1 cellular context compared by ENCODE assay signal in the genomic region with DNA sequence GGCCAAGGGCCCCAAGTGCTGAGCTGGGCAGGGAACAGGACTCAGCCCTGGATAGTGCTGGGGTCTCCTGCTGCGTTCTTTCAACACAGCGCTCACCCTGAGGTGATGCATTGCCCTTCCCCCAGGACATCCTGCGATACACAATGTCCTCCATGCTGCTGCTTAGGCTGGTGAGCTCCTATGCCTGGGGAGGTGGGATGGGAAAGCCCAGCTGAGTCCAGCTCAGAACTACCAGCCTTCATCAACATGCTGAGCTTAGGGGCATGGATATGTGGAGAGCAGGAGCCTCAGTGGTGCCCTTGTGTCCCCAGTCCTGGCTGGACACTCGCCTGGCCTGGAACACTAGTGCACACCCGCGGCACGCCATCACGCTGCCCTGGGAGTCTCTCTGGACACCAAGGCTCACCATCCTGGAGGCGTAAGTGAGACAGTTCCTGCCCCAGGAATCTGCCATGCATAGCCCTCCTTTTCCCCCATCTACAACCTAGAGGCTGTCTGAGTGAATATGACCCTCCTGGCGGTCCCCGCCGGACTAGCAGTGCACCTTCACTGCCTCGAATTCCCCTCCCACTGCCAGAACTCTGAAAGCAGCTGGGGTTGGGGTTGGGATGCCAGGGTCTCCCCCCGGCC.
TF ChIP-seq lines count a peak whose summit lies in the region.

No MANE protein-coding gene starts in this region.

TF ChIP-seq in HepG2, 621 proteins besides CTCF, POLR2A, EP300 and RAD21 (continued from another document and continues in another):
- TF ChIP-seq ZNF598 (CRISPR knock-in tag; IDR thresholded peaks at IDR 0.05; ENCODE audit: borderline replicate concordance) = 0 out of 2 replicates have a peak, but pooled peaks have one; percentile 26
- no peak for TF ChIP-seq ZNF468 (CRISPR knock-in tag; IDR thresholded peaks at IDR 0.05)
- TF ChIP-seq ZNF780A (CRISPR knock-in tag; IDR thresholded peaks at IDR 0.05) = 0 out of 2 replicates have a peak, but pooled peaks have one; percentile 39
- TF ChIP-seq, protein P1, sequence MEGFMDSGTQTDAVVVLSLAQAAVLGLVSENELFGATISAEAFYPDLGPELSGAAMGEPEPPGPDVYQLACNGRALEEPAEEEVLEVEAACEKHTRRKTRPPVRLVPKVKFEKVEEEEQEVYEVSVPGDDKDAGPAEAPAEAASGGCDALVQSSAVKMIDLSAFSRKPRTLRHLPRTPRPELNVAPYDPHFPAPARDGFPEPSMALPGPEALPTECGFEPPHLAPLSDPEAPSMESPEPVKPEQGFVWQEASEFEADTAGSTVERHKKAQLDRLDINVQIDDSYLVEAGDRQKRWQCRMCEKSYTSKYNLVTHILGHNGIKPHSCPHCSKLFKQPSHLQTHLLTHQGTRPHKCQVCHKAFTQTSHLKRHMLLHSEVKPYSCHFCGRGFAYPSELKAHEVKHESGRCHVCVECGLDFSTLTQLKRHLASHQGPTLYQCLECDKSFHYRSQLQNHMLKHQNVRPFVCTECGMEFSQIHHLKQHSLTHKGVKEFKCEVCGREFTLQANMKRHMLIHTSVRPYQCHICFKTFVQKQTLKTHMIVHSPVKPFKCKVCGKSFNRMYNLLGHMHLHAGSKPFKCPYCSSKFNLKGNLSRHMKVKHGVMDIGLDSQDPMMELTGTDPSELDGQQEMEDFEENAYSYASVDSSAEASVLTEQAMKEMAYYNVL (CRISPR knock-in tag; IDR thresholded peaks at IDR 0.05; ENCODE audit: borderline replicate concordance) = peak; percentile 14; the same call in 1 of the 2 replicates
- TF ChIP-seq, protein P2, sequence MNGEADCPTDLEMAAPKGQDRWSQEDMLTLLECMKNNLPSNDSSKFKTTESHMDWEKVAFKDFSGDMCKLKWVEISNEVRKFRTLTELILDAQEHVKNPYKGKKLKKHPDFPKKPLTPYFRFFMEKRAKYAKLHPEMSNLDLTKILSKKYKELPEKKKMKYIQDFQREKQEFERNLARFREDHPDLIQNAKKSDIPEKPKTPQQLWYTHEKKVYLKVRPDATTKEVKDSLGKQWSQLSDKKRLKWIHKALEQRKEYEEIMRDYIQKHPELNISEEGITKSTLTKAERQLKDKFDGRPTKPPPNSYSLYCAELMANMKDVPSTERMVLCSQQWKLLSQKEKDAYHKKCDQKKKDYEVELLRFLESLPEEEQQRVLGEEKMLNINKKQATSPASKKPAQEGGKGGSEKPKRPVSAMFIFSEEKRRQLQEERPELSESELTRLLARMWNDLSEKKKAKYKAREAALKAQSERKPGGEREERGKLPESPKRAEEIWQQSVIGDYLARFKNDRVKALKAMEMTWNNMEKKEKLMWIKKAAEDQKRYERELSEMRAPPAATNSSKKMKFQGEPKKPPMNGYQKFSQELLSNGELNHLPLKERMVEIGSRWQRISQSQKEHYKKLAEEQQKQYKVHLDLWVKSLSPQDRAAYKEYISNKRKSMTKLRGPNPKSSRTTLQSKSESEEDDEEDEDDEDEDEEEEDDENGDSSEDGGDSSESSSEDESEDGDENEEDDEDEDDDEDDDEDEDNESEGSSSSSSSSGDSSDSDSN (CRISPR knock-in tag; IDR thresholded peaks at IDR 0.05) = peak; percentile 48; the same call in 1 of the 2 replicates
- no peak for TF ChIP-seq ZNF251 (CRISPR knock-in tag; IDR thresholded peaks at IDR 0.05)
- TF ChIP-seq, protein P3, sequence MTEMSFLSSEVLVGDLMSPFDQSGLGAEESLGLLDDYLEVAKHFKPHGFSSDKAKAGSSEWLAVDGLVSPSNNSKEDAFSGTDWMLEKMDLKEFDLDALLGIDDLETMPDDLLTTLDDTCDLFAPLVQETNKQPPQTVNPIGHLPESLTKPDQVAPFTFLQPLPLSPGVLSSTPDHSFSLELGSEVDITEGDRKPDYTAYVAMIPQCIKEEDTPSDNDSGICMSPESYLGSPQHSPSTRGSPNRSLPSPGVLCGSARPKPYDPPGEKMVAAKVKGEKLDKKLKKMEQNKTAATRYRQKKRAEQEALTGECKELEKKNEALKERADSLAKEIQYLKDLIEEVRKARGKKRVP (CRISPR knock-in tag; IDR thresholded peaks at IDR 0.05) = 0 out of 4 replicates have a peak, but pooled peaks of 1 of the 2 experiments have one; percentile 15
- no peak for TF ChIP-seq ZNF121 (CRISPR knock-in tag; IDR thresholded peaks at IDR 0.05)
- TF ChIP-seq ZNF331 (CRISPR knock-in tag; IDR thresholded peaks at IDR 0.05) = no peak
- peak; percentile 92 for TF ChIP-seq ZNF326 (CRISPR knock-in tag; IDR thresholded peaks at IDR 0.05; ENCODE audit: borderline replicate concordance)
- no peak for TF ChIP-seq ZNF629 (CRISPR knock-in tag; conservative IDR thresholded peaks at IDR 0.05)
- TF ChIP-seq, protein P4, sequence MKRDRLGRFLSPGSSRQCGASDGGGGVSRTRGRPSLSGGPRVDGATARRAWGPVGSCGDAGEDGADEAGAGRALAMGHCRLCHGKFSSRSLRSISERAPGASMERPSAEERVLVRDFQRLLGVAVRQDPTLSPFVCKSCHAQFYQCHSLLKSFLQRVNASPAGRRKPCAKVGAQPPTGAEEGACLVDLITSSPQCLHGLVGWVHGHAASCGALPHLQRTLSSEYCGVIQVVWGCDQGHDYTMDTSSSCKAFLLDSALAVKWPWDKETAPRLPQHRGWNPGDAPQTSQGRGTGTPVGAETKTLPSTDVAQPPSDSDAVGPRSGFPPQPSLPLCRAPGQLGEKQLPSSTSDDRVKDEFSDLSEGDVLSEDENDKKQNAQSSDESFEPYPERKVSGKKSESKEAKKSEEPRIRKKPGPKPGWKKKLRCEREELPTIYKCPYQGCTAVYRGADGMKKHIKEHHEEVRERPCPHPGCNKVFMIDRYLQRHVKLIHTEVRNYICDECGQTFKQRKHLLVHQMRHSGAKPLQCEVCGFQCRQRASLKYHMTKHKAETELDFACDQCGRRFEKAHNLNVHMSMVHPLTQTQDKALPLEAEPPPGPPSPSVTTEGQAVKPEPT (CRISPR knock-in tag; IDR thresholded peaks at IDR 0.05; ENCODE audit: low read depth) = no peak
- TF ChIP-seq JUN (CRISPR knock-in tag; IDR thresholded peaks at IDR 0.05) = no peak
- TF ChIP-seq, protein P5, sequence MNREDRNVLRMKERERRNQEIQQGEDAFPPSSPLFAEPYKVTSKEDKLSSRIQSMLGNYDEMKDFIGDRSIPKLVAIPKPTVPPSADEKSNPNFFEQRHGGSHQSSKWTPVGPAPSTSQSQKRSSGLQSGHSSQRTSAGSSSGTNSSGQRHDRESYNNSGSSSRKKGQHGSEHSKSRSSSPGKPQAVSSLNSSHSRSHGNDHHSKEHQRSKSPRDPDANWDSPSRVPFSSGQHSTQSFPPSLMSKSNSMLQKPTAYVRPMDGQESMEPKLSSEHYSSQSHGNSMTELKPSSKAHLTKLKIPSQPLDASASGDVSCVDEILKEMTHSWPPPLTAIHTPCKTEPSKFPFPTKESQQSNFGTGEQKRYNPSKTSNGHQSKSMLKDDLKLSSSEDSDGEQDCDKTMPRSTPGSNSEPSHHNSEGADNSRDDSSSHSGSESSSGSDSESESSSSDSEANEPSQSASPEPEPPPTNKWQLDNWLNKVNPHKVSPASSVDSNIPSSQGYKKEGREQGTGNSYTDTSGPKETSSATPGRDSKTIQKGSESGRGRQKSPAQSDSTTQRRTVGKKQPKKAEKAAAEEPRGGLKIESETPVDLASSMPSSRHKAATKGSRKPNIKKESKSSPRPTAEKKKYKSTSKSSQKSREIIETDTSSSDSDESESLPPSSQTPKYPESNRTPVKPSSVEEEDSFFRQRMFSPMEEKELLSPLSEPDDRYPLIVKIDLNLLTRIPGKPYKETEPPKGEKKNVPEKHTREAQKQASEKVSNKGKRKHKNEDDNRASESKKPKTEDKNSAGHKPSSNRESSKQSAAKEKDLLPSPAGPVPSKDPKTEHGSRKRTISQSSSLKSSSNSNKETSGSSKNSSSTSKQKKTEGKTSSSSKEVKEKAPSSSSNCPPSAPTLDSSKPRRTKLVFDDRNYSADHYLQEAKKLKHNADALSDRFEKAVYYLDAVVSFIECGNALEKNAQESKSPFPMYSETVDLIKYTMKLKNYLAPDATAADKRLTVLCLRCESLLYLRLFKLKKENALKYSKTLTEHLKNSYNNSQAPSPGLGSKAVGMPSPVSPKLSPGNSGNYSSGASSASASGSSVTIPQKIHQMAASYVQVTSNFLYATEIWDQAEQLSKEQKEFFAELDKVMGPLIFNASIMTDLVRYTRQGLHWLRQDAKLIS (CRISPR knock-in tag; IDR thresholded peaks at IDR 0.05) = no peak
- TF ChIP-seq, protein P6, sequence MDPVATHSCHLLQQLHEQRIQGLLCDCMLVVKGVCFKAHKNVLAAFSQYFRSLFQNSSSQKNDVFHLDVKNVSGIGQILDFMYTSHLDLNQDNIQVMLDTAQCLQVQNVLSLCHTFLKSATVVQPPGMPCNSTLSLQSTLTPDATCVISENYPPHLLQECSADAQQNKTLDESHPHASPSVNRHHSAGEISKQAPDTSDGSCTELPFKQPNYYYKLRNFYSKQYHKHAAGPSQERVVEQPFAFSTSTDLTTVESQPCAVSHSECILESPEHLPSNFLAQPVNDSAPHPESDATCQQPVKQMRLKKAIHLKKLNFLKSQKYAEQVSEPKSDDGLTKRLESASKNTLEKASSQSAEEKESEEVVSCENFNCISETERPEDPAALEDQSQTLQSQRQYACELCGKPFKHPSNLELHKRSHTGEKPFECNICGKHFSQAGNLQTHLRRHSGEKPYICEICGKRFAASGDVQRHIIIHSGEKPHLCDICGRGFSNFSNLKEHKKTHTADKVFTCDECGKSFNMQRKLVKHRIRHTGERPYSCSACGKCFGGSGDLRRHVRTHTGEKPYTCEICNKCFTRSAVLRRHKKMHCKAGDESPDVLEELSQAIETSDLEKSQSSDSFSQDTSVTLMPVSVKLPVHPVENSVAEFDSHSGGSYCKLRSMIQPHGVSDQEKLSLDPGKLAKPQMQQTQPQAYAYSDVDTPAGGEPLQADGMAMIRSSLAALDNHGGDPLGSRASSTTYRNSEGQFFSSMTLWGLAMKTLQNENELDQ (CRISPR knock-in tag; IDR thresholded peaks at IDR 0.05; ENCODE audit: borderline replicate concordance) = no peak
- TF ChIP-seq HOXA3 (CRISPR knock-in tag; IDR thresholded peaks at IDR 0.05) = 0 out of 2 replicates have a peak, but pooled peaks have one; percentile 30
- no peak for TF ChIP-seq TOE1 (CRISPR knock-in tag; IDR thresholded peaks at IDR 0.05)
- TF ChIP-seq FOXK1 (CRISPR knock-in tag; IDR thresholded peaks at IDR 0.05; ENCODE audit: borderline replicate concordance, low read depth) = no peak
- no peak for TF ChIP-seq SNAI1 (CRISPR knock-in tag; IDR thresholded peaks at IDR 0.05; ENCODE audit: borderline replicate concordance)
- TF ChIP-seq ZSCAN29 (CRISPR knock-in tag; conservative IDR thresholded peaks at IDR 0.05) = no peak
- TF ChIP-seq, protein P7, sequence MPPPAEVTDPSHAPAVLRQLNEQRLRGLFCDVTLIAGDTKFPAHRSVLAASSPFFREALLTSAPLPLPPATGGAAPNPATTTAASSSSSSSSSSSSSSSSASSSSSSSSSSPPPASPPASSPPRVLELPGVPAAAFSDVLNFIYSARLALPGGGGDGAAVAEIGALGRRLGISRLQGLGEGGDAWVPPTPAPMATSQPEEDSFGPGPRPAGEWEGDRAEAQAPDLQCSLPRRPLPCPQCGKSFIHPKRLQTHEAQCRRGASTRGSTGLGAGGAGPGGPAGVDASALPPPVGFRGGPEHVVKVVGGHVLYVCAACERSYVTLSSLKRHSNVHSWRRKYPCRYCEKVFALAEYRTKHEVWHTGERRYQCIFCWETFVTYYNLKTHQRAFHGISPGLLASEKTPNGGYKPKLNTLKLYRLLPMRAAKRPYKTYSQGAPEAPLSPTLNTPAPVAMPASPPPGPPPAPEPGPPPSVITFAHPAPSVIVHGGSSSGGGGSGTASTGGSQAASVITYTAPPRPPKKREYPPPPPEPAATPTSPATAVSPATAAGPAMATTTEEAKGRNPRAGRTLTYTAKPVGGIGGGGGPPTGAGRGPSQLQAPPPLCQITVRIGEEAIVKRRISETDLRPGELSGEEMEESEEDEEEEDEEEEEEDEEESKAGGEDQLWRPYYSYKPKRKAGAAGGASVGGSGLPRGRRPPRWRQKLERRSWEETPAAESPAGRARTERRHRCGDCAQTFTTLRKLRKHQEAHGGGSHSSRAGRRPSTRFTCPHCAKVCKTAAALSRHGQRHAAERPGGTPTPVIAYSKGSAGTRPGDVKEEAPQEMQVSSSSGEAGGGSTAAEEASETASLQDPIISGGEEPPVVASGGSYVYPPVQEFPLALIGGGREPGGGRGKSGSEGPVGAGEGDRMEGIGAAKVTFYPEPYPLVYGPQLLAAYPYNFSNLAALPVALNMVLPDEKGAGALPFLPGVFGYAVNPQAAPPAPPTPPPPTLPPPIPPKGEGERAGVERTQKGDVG (CRISPR knock-in tag; IDR thresholded peaks at IDR 0.05; ENCODE audit: borderline replicate concordance) = no peak
- TF ChIP-seq POLR2G (IDR thresholded peaks at IDR 0.05; ENCODE audit: low read depth, low read length) = peak; percentile 75
- TF ChIP-seq THYN1 (CRISPR knock-in tag; IDR thresholded peaks at IDR 0.05; ENCODE audit: borderline replicate concordance, low read depth) = no peak
- TF ChIP-seq ZFP41 (CRISPR knock-in tag; IDR thresholded peaks at IDR 0.05; ENCODE audit: borderline replicate concordance) = no peak
- TF ChIP-seq KDM5B (CRISPR knock-in tag; IDR thresholded peaks at IDR 0.05; ENCODE audit: borderline replicate concordance) = no peak
- no peak for TF ChIP-seq ZFP36L2 (CRISPR knock-in tag; IDR thresholded peaks at IDR 0.05)
- TF ChIP-seq, protein P8, sequence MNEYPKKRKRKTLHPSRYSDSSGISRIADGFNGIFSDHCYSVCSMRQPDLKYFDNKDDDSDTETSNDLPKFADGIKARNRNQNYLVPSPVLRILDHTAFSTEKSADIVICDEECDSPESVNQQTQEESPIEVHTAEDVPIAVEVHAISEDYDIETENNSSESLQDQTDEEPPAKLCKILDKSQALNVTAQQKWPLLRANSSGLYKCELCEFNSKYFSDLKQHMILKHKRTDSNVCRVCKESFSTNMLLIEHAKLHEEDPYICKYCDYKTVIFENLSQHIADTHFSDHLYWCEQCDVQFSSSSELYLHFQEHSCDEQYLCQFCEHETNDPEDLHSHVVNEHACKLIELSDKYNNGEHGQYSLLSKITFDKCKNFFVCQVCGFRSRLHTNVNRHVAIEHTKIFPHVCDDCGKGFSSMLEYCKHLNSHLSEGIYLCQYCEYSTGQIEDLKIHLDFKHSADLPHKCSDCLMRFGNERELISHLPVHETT (CRISPR knock-in tag; conservative IDR thresholded peaks at IDR 0.05) = 0 out of 2 replicates have a peak, but pooled peaks have one; percentile 15
- TF ChIP-seq, protein P9, sequence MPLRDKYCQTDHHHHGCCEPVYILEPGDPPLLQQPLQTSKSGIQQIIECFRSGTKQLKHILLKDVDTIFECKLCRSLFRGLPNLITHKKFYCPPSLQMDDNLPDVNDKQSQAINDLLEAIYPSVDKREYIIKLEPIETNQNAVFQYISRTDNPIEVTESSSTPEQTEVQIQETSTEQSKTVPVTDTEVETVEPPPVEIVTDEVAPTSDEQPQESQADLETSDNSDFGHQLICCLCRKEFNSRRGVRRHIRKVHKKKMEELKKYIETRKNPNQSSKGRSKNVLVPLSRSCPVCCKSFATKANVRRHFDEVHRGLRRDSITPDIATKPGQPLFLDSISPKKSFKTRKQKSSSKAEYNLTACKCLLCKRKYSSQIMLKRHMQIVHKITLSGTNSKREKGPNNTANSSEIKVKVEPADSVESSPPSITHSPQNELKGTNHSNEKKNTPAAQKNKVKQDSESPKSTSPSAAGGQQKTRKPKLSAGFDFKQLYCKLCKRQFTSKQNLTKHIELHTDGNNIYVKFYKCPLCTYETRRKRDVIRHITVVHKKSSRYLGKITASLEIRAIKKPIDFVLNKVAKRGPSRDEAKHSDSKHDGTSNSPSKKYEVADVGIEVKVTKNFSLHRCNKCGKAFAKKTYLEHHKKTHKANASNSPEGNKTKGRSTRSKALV (CRISPR knock-in tag; IDR thresholded peaks at IDR 0.05) = 0 out of 2 replicates have a peak, but pooled peaks have one; percentile 63
- 0 out of 2 replicates have a peak, but pooled peaks have one; percentile 34 for TF ChIP-seq PITX1 (CRISPR knock-in tag; IDR thresholded peaks at IDR 0.05)
- TF ChIP-seq SIN3A (IDR thresholded peaks at IDR 0.05; ENCODE audit: borderline replicate concordance, low read depth, low read length) = no peak
- TF ChIP-seq PHF21A (CRISPR knock-in tag; IDR thresholded peaks at IDR 0.05) = no peak
- TF ChIP-seq, protein P10, sequence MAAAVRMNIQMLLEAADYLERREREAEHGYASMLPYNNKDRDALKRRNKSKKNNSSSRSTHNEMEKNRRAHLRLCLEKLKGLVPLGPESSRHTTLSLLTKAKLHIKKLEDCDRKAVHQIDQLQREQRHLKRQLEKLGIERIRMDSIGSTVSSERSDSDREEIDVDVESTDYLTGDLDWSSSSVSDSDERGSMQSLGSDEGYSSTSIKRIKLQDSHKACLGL (CRISPR knock-in tag; IDR thresholded peaks at IDR 0.05) = no peak
